18 cellular contexts compared by ENCODE assay signal in the genomic region with DNA sequence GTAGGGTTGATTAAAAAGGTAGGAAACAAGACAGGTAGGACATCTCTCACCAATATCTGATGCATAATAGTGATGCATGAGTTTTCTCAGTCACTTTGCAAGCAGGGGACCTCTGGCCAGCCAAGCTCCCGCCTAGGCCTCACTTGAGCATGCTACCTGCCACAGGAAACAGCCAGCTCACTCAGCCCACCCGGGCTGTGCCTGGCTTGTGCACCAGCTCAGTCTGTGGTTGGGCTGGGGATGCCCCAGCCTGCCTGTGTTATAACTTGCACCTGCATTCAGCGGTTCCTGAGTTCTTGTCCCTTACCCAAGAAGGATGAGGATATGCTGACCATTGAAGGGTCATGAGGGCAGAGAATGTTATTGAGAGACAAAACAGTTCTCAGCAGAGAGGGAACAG.
A peak's percentile ranks its signal among the peaks of the same experiment; 100 is the strongest.
DNase-seq lines count a peak whose midpoint lies in the region; ATAC-seq lines count a peak whose summit lies in the region.
"Had no signal": no experiment of that assay in that cellular context is flagged by ENCODE, and none has a peak within 500 bp of the region (broad histone marks: within the 10 kb centered on the region; RNA-seq: fewer than 3 reads in every experiment).

No MANE protein-coding gene starts in this region.

- no peak overlapping the region for H3K4me3 Mint-ChIP-seq in stimulated activated effector memory CD8-positive, alpha-beta T cell treated with anti-CD3 and anti-CD28 coated beads, Interleukin-12 subunit alpha, Interleukin-12 subunit beta, amount 100 ng/mL, for 72 hours
- H3K4me3 Mint-ChIP-seq: natural killer cell had no signal

- no peaks in the 10 kb centered on the region for H3K9me3 Mint-ChIP-seq in stimulated activated effector memory CD8-positive, alpha-beta T cell treated with anti-CD3 and anti-CD28 coated beads, Interleukin-12 subunit alpha, Interleukin-12 subunit beta, amount 100 ng/mL, for 72 hours

- no peaks in the 10 kb centered on the region for H3K36me3 Mint-ChIP-seq in stimulated activated effector memory CD8-positive, alpha-beta T cell treated with anti-CD3 and anti-CD28 coated beads, Interleukin-12 subunit alpha, Interleukin-12 subunit beta, amount 100 ng/mL, for 72 hours
- H3K36me3 Mint-ChIP-seq: natural killer cell had no signal

- no peaks in the 10 kb centered on the region for H3K4me1 Mint-ChIP-seq in stimulated activated effector memory CD8-positive, alpha-beta T cell treated with anti-CD3 and anti-CD28 coated beads, Interleukin-12 subunit alpha, Interleukin-12 subunit beta, amount 100 ng/mL, for 72 hours
- H3K4me1 Mint-ChIP-seq: natural killer cell had no signal

- DNase-seq in stimulated activated effector memory CD8-positive, alpha-beta T cell treated with anti-CD3 and anti-CD28 coated beads, Interleukin-12 subunit alpha, Interleukin-12 subunit beta, amount 100 ng/mL, for 72 hours (ENCODE audit: low spot score in 2 of 2) = no peak
- DNase-seq in NCI-H2227 (lab: John Stamatoyannopoulos, UW; ENCODE audit: unreplicated experiment) = no peak
- no peak for DNase-seq in NCI-H128 (lab: John Stamatoyannopoulos, UW; ENCODE audit: unreplicated experiment)
- DNase-seq in nucleus accumbens (lab: John Stamatoyannopoulos, UW) = no peak
- DNase-seq: activated CD8-positive, alpha-beta memory T cell treated with anti-CD3 and anti-CD28 coated beads, Interleukin-2, amount 50 U/mL, for 48 hours; activated naive CD4-positive, alpha-beta T cell treated with anti-CD3 and anti-CD28 coated beads, Interleukin-2, amount 50 U/mL, for 16 hours; brain microvascular endothelial cell; glutamatergic neuron; natural killer cell; NCI-H187 treated with DMSO at 0.1 percent for 48 hours; NCI-H510A; SJCRH30; stimulated activated CD4-positive, alpha-beta T cell treated with anti-CD3 and anti-CD28 coated beads, Interleukin-4, amount 100 ng/mL, for 4 hours; thyroid gland had no signal

- H3K27ac Mint-ChIP-seq in stimulated activated effector memory CD8-positive, alpha-beta T cell treated with anti-CD3 and anti-CD28 coated beads, Interleukin-12 subunit alpha, Interleukin-12 subunit beta, amount 100 ng/mL, for 72 hours = no peak overlapping the region
- H3K27ac Mint-ChIP-seq: natural killer cell, progenitor cell of endocrine pancreas had no signal

- ATAC-seq in GM19023 (IDR thresholded peaks at IDR 0.05; ENCODE audit: unreplicated experiment) (peak; percentile 84), GM21529 (IDR thresholded peaks at IDR 0.05; ENCODE audit: unreplicated experiment) (peak; percentile 82), HG03097 (IDR thresholded peaks at IDR 0.05; ENCODE audit: low FRiP score, unreplicated experiment) (peak; percentile 59)
- peak; percentile 77 for ATAC-seq in stimulated activated effector memory CD8-positive, alpha-beta T cell treated with anti-CD3 and anti-CD28 coated beads, Interleukin-12 subunit alpha, Interleukin-12 subunit beta, amount 100 ng/mL, for 72 hours
- ATAC-seq: natural killer cell had no signal
